9 cellular contexts compared by ENCODE assay signal in the genomic region with DNA sequence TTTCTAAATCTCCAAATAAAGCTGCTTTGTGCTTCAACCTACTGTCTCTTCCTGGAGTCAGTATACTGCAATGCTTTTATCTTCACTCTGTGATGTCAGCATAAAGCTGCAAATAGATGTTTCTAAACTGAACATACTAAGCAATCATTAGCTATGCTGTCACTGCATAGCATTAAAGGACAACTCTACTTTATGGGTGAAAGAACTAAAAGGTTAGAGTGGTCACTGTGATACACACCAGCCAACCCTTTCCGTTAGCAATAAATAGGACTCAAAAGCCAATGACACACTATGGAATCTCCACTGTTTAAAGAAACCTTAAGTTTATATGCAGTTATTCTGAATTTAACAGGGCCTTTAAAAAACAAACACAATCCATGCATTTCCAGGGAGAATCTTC. TPM values are rescaled to one million over a fixed set of nuclear protein-coding genes. Genes with fewer than 3 reads are reported as not detected.
DNase-seq lines count a peak whose midpoint lies in the region; ATAC-seq and TF ChIP-seq lines count a peak whose summit lies in the region.
"Had no signal": no experiment of that assay in that cellular context is flagged by ENCODE, and none has a peak within 500 bp of the region (broad histone marks: within the 10 kb centered on the region; RNA-seq: fewer than 3 reads in every experiment).

No MANE protein-coding gene starts in this region.

- H3K27me3 ChIP-seq in PC-9 (ENCODE audit: insufficient read depth, low read depth) (no peaks in the 10 kb centered on the region), esophagus muscularis mucosa (no peaks in the 10 kb centered on the region), prostate gland (replicated peaks; ENCODE audit: insufficient read depth) (no peaks in the 10 kb centered on the region)

- no peak for TF ChIP-seq CTCF in PC-9 (conservative IDR thresholded peaks at IDR 0.05)
- no peak for TF ChIP-seq CTCF in esophagus muscularis mucosa (IDR thresholded peaks at IDR 0.05)
- TF ChIP-seq CTCF in prostate gland (IDR thresholded peaks at IDR 0.05), result no peak

- CTCF ChIA-PET in PC-9 (lab: Charles Lee), result no interaction called here

- 32% methylated on average over 1 of the region's 1 CpG for WGBS in esophagus muscularis mucosa
- WGBS in prostate gland, result 17% methylated on average over 1 of the region's 1 CpG

- H2AFZ ChIP-seq in PC-9, result no peak overlapping the region

- peak overlapping the region; percentile 96 for H3K4me2 ChIP-seq in PC-9

- intact Hi-C loops in PC-9 (cut with micrococcal nuclease; ENCODE audit: unreplicated experiment) (loop anchor here (10.0 kb wide), 1 partner anchor 103 kb away; no protein-coding TSS in a partner anchor), esophagus muscularis mucosa (cut with DNase I) (loop anchor here (5.0 kb wide), 1 partner anchor 315 kb away; no protein-coding TSS in a partner anchor), prostate gland (cut with DNase I) (loop anchor here (10.0 kb wide), 1 partner anchor 233 kb away; a partner anchor contains a TSS)

- H3K9me2 ChIP-seq in PC-9 (ENCODE audit: insufficient read depth), result no peaks in the 10 kb centered on the region

- DNase-seq in EL (peak; percentile 13), PC-9 (no peak), esophagus muscularis mucosa (ENCODE audit: extremely low spot score) (no peak), prostate gland (ENCODE audit: low spot score) (no peak), H4 (ENCODE audit: low spot score) (no peak), NOMO-1 treated with dmso at 0.1 percent for 144 hours (lab: John Stamatoyannopoulos, UW; ENCODE audit: unreplicated experiment) (no peak)

- peaks cover 5% of the 10 kb centered on the region for H3K9me3 ChIP-seq in PC-9 (ENCODE audit: insufficient read depth, low read depth)
- peaks cover 0 to 12% (median 6%) of the 10 kb centered on the region in 4 donors for H3K9me3 ChIP-seq in esophagus muscularis mucosa
- H3K9me3 ChIP-seq in prostate gland, result no peaks in the 10 kb centered on the region

- H3F3A ChIP-seq in PC-9 (ENCODE audit: insufficient read depth, low read depth), result peaks cover 14% of the 10 kb centered on the region

- no TSS peak for BruUV-seq in PC-9 (replicated peaks; lab: Mats Ljungman, UMichigan)

- peaks cover 13% of the 10 kb centered on the region; the same call in 1 of the 2 replicates for H3K36me3 ChIP-seq in PC-9 (ENCODE audit: low read depth)
- H3K36me3 ChIP-seq in esophagus muscularis mucosa, result no peaks in the 10 kb centered on the region
- H3K36me3 ChIP-seq in prostate gland, result no peaks in the 10 kb centered on the region

- POLR2A ChIA-PET in PC-9 (lab: Charles Lee; ENCODE audit: unreplicated experiment), result interaction anchor here (0.5 kb wide), 1 partner anchor 149 kb away, joined by 3 read pairs; no protein-coding TSS in a partner anchor

- no peaks in the 10 kb centered on the region; the same call in 1 of the 2 replicates for H4K20me1 ChIP-seq in PC-9 (ENCODE audit: insufficient read depth)

- peaks cover 29% of the 10 kb centered on the region for H3K4me1 ChIP-seq in PC-9 (replicated peaks; ENCODE audit: insufficient read depth)
- peaks cover 0 to 27% (median 19%) of the 10 kb centered on the region in 4 donors for H3K4me1 ChIP-seq in esophagus muscularis mucosa
- H3K4me1 ChIP-seq in prostate gland (replicated peaks), result peaks cover 5% of the 10 kb centered on the region

- H3K79me2 ChIP-seq in PC-9 (ENCODE audit: low read depth), result peaks cover 61% of the 10 kb centered on the region

- H3K27ac ChIP-seq in PC-9, result peak overlapping the region; percentile 92; the same call in 1 of the 2 replicates
- peak overlapping the region; percentile 93 to 96 (median 94) for H3K27ac ChIP-seq in esophagus muscularis mucosa (replicated peaks in 1 of 4)
- H3K27ac ChIP-seq in prostate gland, result peak overlapping the region; percentile 96 to 99
- H3K27ac ChIP-seq: SJSA1 had no signal

- TF ChIP-seq POLR2A in esophagus muscularis mucosa (IDR thresholded peaks at IDR 0.05; ENCODE audit: low read depth) (no peak), prostate gland (IDR thresholded peaks at IDR 0.05) (no peak)

- no peak for TF ChIP-seq EP300 in esophagus muscularis mucosa (IDR thresholded peaks at IDR 0.05)

- H3K4me3 ChIP-seq in PC-9, result peak overlapping the region; percentile 89
- H3K4me3 ChIP-seq in esophagus muscularis mucosa, result peak overlapping the region; percentile 87 to 99 (median 96)
- H3K4me3 ChIP-seq in prostate gland, result peak overlapping the region; percentile 87 to 99

- ATAC-seq in GM18868 (IDR thresholded peaks at IDR 0.05; ENCODE audit: unreplicated experiment) (no peak), HG02678 (IDR thresholded peaks at IDR 0.05; ENCODE audit: unreplicated experiment) (no peak)

RNA-seq across cellular contexts. Expression of a gene that starts 1.8 kb away (rescaled TPM):
- total RNA-seq in PC-9 (2021) (14.3 and 15.6 TPM in 2 replicates), esophagus muscularis mucosa (10 to 100 TPM; 13.8 to 25.7 (median 20.9) TPM), prostate gland (10 to 100 TPM; 22.6 to 40.4 TPM)
- 3.0 and 7.2 TPM in 2 replicates for total RNA-seq in H4 (2014; rRNA removed; shearing (Covaris generic))

RNA-seq across cellular contexts. Expression of a gene that starts 6.9 kb away (rescaled TPM):
- not detected in 2 replicates for total RNA-seq in PC-9 (2021)
- under 1 TPM in 3 of 4 donors, not detected in 1; 0.11 to 0.42 (median 0.13) TPM for total RNA-seq in esophagus muscularis mucosa
- total RNA-seq in prostate gland, result 10 to 100 TPM in 1 of 2 donors, not detected in 1; 16.0 TPM
- not detected in 2 replicates for total RNA-seq in H4 (2014; rRNA removed; shearing (Covaris generic))
- total RNA-seq: SJSA1 had no signal
